8 cellular contexts compared by ENCODE assay signal in genomic region chr5:124741711-124742496, GRCh38. TPM values are rescaled to one million over a fixed set of nuclear protein-coding genes. Genes with fewer than 3 reads are reported as not detected.
DNase-seq lines count a peak whose midpoint lies in the region; ATAC-seq and TF ChIP-seq lines count a peak whose summit lies in the region.

No MANE protein-coding gene starts in this region.

- H3K9ac ChIP-seq in HUES48 (ENCODE audit: low read depth, low read length): no peak overlapping the region

- no peak overlapping the region for H3K4me3 Mint-ChIP-seq in activated CD8-positive, alpha-beta memory T cell treated with anti-CD3 and anti-CD28 coated beads, Interleukin-2, amount 10 ng/mL, durations not matched to agents 7 days and 5 days

- H3K27ac ChIP-seq in HUES48 (ENCODE audit: low read depth, low read length): peak overlapping the region; percentile 92

- no peaks in the 10 kb centered on the region; the same call in 1 of the 2 replicates for H3K36me3 ChIP-seq in HUES48 (ENCODE audit: control insufficient read depth, insufficient read depth, low read length)

- DNase-seq in AG09319 (ENCODE audit: extremely low read depth, low read depth) (peak; percentile 89), astrocyte of the spinal cord (ENCODE audit: low read depth, low spot score) (peak; percentile 94), kidney glomerular epithelial cell (lab: John Stamatoyannopoulos, UW) (peak; percentile 96), NCI-H2171 treated with DMSO at 0.1 percent for 48 hours (lab: John Stamatoyannopoulos, UW) (no peak)
- DNase-seq in stimulated activated CD4-positive, alpha-beta T cell treated with anti-CD3 and anti-CD28 coated beads, Interleukin-15, amount 100 ng/mL, for 24 hours: no peak
- DNase-seq in activated CD8-positive, alpha-beta memory T cell treated with anti-CD3 and anti-CD28 coated beads, Interleukin-2, amount 10 ng/mL, durations not matched to agents 7 days and 5 days: no peak

- no peaks in the 10 kb centered on the region for H3K27me3 ChIP-seq in HUES48 (ENCODE audit: control insufficient read depth, insufficient read depth, low read length)

- H3K9me3 Mint-ChIP-seq in activated CD8-positive, alpha-beta memory T cell treated with anti-CD3 and anti-CD28 coated beads, Interleukin-2, amount 10 ng/mL, durations not matched to agents 7 days and 5 days (ENCODE audit: low read depth): peaks cover 2% of the 10 kb centered on the region

- peak overlapping the region; percentile 92 for H3K4me3 ChIP-seq in HUES48 (ENCODE audit: low read depth, low read length)
- H3K4me3 ChIP-seq in astrocyte of the spinal cord (ENCODE audit: low read depth, low read length): peak overlapping the region; percentile 74

- no peaks in the 10 kb centered on the region for H3K36me3 Mint-ChIP-seq in activated CD8-positive, alpha-beta memory T cell treated with anti-CD3 and anti-CD28 coated beads, Interleukin-2, amount 10 ng/mL, durations not matched to agents 7 days and 5 days

- in situ Hi-C loops in astrocyte of the spinal cord (cut with HindIII; ENCODE audit: low sequenced_read_pairs): no loop called here

- peaks cover 81% of the 10 kb centered on the region for H3K4me1 ChIP-seq in HUES48 (ENCODE audit: control insufficient read depth, insufficient read depth, low read length)

- no peaks in the 10 kb centered on the region for H3K4me1 Mint-ChIP-seq in activated CD8-positive, alpha-beta memory T cell treated with anti-CD3 and anti-CD28 coated beads, Interleukin-2, amount 10 ng/mL, durations not matched to agents 7 days and 5 days

- ATAC-seq in GM21619 (IDR thresholded peaks at IDR 0.05; ENCODE audit: unreplicated experiment): no peak
- no peak for ATAC-seq in activated CD8-positive, alpha-beta memory T cell treated with anti-CD3 and anti-CD28 coated beads, Interleukin-2, amount 10 ng/mL, durations not matched to agents 7 days and 5 days

- CTCF ChIA-PET in activated CD8-positive, alpha-beta memory T cell treated with anti-CD3 and anti-CD28 coated beads, Interleukin-2, amount 10 ng/mL, durations not matched to agents 7 days and 5 days (lab: Charles Lee): no interaction called here

- H3K27ac Mint-ChIP-seq in activated CD8-positive, alpha-beta memory T cell treated with anti-CD3 and anti-CD28 coated beads, Interleukin-2, amount 10 ng/mL, durations not matched to agents 7 days and 5 days: no peak overlapping the region

- peaks cover 4% of the 10 kb centered on the region; the same call in 1 of the 2 replicates for H3K9me3 ChIP-seq in HUES48 (ENCODE audit: control insufficient read depth, insufficient read depth, low read length)

- H3K27me3 Mint-ChIP-seq in activated CD8-positive, alpha-beta memory T cell treated with anti-CD3 and anti-CD28 coated beads, Interleukin-2, amount 10 ng/mL, durations not matched to agents 7 days and 5 days: peaks cover 27% of the 10 kb centered on the region

- TF ChIP-seq CTCF in AG09319 (IDR thresholded peaks at IDR 0.05; ENCODE audit: low read depth, low read length) (no peak), astrocyte of the spinal cord (IDR thresholded peaks at IDR 0.05; ENCODE audit: low read depth, low read length) (no peak)

RNA-seq across cellular contexts. Expression of gene ZNF608, which starts 4.5 kb away (rescaled TPM):
- not detected for total RNA-seq in activated CD8-positive, alpha-beta memory T cell treated with anti-CD3 and anti-CD28 coated beads, Interleukin-2, amount 10 ng/mL, durations not matched to agents 7 days and 5 days

Comparison
In these comparisons a context has a peak if more than half of its experiments do, and no peak if none do; other contexts are left out.
1. DNase-seq: peak in AG09319 (single experiment), astrocyte of the spinal cord (single experiment) and kidney glomerular epithelial cell (single experiment); none in stimulated activated CD4-positive, alpha-beta T cell treated with anti-CD3 and anti-CD28 coated beads, Interleukin-15, amount 100 ng/mL, for 24 hours (single experiment), NCI-H2171 treated with DMSO at 0.1 percent for 48 hours (single experiment) and activated CD8-positive, alpha-beta memory T cell treated with anti-CD3 and anti-CD28 coated beads, Interleukin-2, amount 10 ng/mL, durations not matched to agents 7 days and 5 days (single experiment).